In the genomic region with DNA sequence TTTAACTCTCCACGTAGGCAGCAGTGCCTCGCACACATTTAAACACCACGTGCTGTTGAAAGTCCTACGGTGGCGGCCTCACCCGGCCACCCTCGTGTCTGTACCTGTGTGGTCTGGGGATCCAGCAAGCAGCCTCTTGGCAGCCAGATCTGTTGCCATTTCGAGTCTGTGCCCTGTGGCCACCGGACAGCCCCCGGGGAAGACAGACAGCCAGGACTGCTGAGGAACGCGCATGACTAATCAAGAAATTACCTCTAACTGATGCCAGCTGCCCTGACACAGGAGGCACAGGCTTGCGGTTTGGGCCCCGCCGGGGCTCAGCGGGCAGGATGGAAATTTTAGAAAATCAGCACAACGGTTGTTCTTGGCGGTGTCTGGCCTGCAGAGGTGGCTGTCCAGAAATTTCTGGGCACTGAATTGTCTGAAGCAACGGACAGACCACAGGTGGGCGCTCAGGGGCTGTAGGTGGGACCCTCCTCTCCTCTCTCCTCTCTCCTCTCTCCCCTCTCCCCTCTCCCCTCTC, we compare ENCODE assay signal across 8 cellular contexts.
A peak's percentile ranks its signal among the peaks of the same experiment; 100 is the strongest.
DNase-seq lines count a peak whose midpoint lies in the region; ATAC-seq and TF ChIP-seq lines count a peak whose summit lies in the region.

No MANE protein-coding gene starts in this region.

- peak; percentile 32 for ATAC-seq in GM21390 (IDR thresholded peaks at IDR 0.05; ENCODE audit: unreplicated experiment)

- H3K4me1 ChIP-seq in DOHH2 (ENCODE audit: control insufficient read depth, low read length) = peaks cover 94% of the 10 kb centered on the region

- H3K4me2 ChIP-seq in DOHH2 (ENCODE audit: low read length) = peak overlapping the region; percentile 45

- H3F3A ChIP-seq in DOHH2 (ENCODE audit: control insufficient read depth, insufficient read depth) = peaks cover 51% of the 10 kb centered on the region

- H3K27me3 ChIP-seq in DOHH2 (ENCODE audit: control insufficient read depth, low read length) = no peaks in the 10 kb centered on the region

- peaks cover 81% of the 10 kb centered on the region for H3K79me2 ChIP-seq in DOHH2 (ENCODE audit: control insufficient read depth, low read length)

- H3K4me3 ChIP-seq in DOHH2 (ENCODE audit: low read length) = peak overlapping the region; percentile 50
- H3K4me3 ChIP-seq in choroid plexus epithelial cell (ENCODE audit: low read depth, low read length) = no peak overlapping the region

- H3K9me2 ChIP-seq in DOHH2 (replicated peaks; ENCODE audit: control insufficient read depth, low read length) = no peaks in the 10 kb centered on the region

- no peaks in the 10 kb centered on the region for H3K9me3 ChIP-seq in DOHH2 (ENCODE audit: control insufficient read depth, insufficient read depth, low read length)

- DNase-seq in KBM-7 (peak; percentile 98), choroid plexus epithelial cell (ENCODE audit: low read depth) (peak; percentile 37), NCI-H2081 treated with DMSO at 0.1 percent for 48 hours (lab: John Stamatoyannopoulos, UW) (no peak), NCI-H187 treated with DMSO at 0.1 percent for 48 hours (lab: John Stamatoyannopoulos, UW) (no peak)
- peak; percentile 36 to 53 (median 52) for DNase-seq in activated CD4-positive, CD25-positive, alpha-beta regulatory T cell (lab: John Stamatoyannopoulos, UW)
- DNase-seq in stimulated activated CD4-positive, alpha-beta T cell treated with anti-CD3 and anti-CD28 coated beads, Interleukin-15, amount 100 ng/mL, for 24 hours = peak; percentile 85

- H3K36me3 ChIP-seq in DOHH2 (ENCODE audit: control insufficient read depth, low read length) = peaks cover 83% of the 10 kb centered on the region

- TF ChIP-seq CTCF in DOHH2 (IDR thresholded peaks at IDR 0.05; ENCODE audit: low read depth, low read length, poor library complexity, severe bottlenecking) (peak; percentile 38), choroid plexus epithelial cell (conservative IDR thresholded peaks at IDR 0.05; ENCODE audit: low read depth, low read length) (peak; percentile 30)

- peaks cover 21% of the 10 kb centered on the region for H4K20me1 ChIP-seq in DOHH2 (ENCODE audit: control insufficient read depth, insufficient read depth, low read depth, low read length)

- in situ Hi-C loops in KBM-7 (cut with MboI; ENCODE audit: low pct_unique_long_range_greater_than_20kb, low sequenced_read_pairs) = loop anchor here (25.0 kb wide), 1 partner anchor 1144 kb away; no protein-coding TSS in a partner anchor

- H3K27ac ChIP-seq in DOHH2 (ENCODE audit: low read depth, low read length) = peak overlapping the region; percentile 94

Comparison
In these comparisons a context has a peak if more than half of its experiments do, and no peak if none do; other contexts are left out.
1. DNase-seq: peak in KBM-7 (single experiment), activated CD4-positive, CD25-positive, alpha-beta regulatory T cell (4 of 4), choroid plexus epithelial cell (single experiment) and stimulated activated CD4-positive, alpha-beta T cell treated with anti-CD3 and anti-CD28 coated beads, Interleukin-15, amount 100 ng/mL, for 24 hours (single experiment); none in NCI-H2081 treated with DMSO at 0.1 percent for 48 hours (single experiment) and NCI-H187 treated with DMSO at 0.1 percent for 48 hours (single experiment).